Comparison of ENCODE assay signal across 15 cellular contexts in genomic region chr1:212450331-212450881, GRCh38. TPM values are rescaled to one million over a fixed set of nuclear protein-coding genes. Genes with fewer than 3 reads are reported as not detected.
DNase-seq lines count a peak whose midpoint lies in the region; ATAC-seq and TF ChIP-seq lines count a peak whose summit lies in the region.
"Had no signal": no experiment of that assay in that cellular context is flagged by ENCODE, and none has a peak within 500 bp of the region (broad histone marks: within the 10 kb centered on the region; RNA-seq: fewer than 3 reads in every experiment).

No MANE protein-coding gene starts in this region.

- H3K27me3 Mint-ChIP-seq in effector memory CD8-positive, alpha-beta T cell: no peaks in the 10 kb centered on the region
- H3K27me3 Mint-ChIP-seq: activated CD4-positive, alpha-beta T cell treated with anti-CD3 and anti-CD28 coated beads for 36 hours; CD4-positive, alpha-beta T cell; stimulated activated naive CD8-positive, alpha-beta T cell treated with anti-CD3 and anti-CD28 coated beads, Interleukin-15, Interleukin-2, amounts not matched to agents 100 ng/mL and 50 ng/mL, for 24 hours had no signal

- no peaks in the 10 kb centered on the region for H3K27me3 ChIP-seq in psoas muscle (ENCODE audit: insufficient read depth in 3 of 3, low read length in 2 of 3)
- H3K27me3 ChIP-seq in tibial nerve: no peaks in the 10 kb centered on the region

- peak overlapping the region; percentile 13 to 41 for H3K27ac Mint-ChIP-seq in effector memory CD8-positive, alpha-beta T cell
- H3K27ac Mint-ChIP-seq: activated CD4-positive, alpha-beta T cell treated with anti-CD3 and anti-CD28 coated beads for 36 hours; activated T-helper 1 cell treated with anti-CD3 and anti-CD28 coated beads, Interleukin-12 subunit alpha, Interleukin-12 subunit beta, Interleukin-2, Interleukin-4 antibody, amounts not matched to agents 30 ng/mL and 10 ng/mL and 1 ng/mL, durations not matched to agents 14 hours and 24 hours and 36 hours; CD4-positive, alpha-beta T cell; progenitor cell of endocrine pancreas; stimulated activated naive CD8-positive, alpha-beta T cell treated with anti-CD3 and anti-CD28 coated beads, Interleukin-15, Interleukin-2, amounts not matched to agents 100 ng/mL and 50 ng/mL, for 24 hours had no signal

- no peak for TF ChIP-seq POLR2A in tibial nerve (IDR thresholded peaks at IDR 0.05)

- no peaks in the 10 kb centered on the region for H3K9me3 Mint-ChIP-seq in effector memory CD8-positive, alpha-beta T cell
- H3K9me3 Mint-ChIP-seq: activated T-helper 1 cell treated with anti-CD3 and anti-CD28 coated beads, Interleukin-12 subunit alpha, Interleukin-12 subunit beta, Interleukin-2, Interleukin-4 antibody, amounts not matched to agents 30 ng/mL and 10 ng/mL and 1 ng/mL, durations not matched to agents 14 hours and 24 hours and 36 hours; CD4-positive, alpha-beta T cell; stimulated activated naive CD8-positive, alpha-beta T cell treated with anti-CD3 and anti-CD28 coated beads, Interleukin-15, Interleukin-2, amounts not matched to agents 100 ng/mL and 50 ng/mL, for 24 hours had no signal

- peak; percentile 51 for DNase-seq in DMS53 treated with DMSO at 0.1 percent for 48 hours (lab: John Stamatoyannopoulos, UW; ENCODE audit: unreplicated experiment)
- DNase-seq in NCI-H82 (lab: John Stamatoyannopoulos, UW): peak; percentile 91
- no peak for DNase-seq in effector memory CD8-positive, alpha-beta T cell
- peak; percentile 31 to 70 for DNase-seq in psoas muscle
- no peak for DNase-seq in tibial nerve (ENCODE audit: low spot score in 2 of 2)
- DNase-seq: activated CD4-positive, alpha-beta T cell treated with anti-CD3 and anti-CD28 coated beads for 36 hours; CD4-positive, alpha-beta T cell; mesendoderm; NCI-H1048; stimulated activated CD4-positive, alpha-beta T cell treated with anti-CD3 and anti-CD28 coated beads, Interleukin-4, amount 100 ng/mL, for 24 hours had no signal

- H3K36me3 ChIP-seq in psoas muscle (ENCODE audit: insufficient read depth in 1 of 2, low read depth in 1 of 2): peaks cover 0 to 10% of the 10 kb centered on the region in 2 donors
- H3K36me3 ChIP-seq in tibial nerve: peaks cover 0 to 35% (median 0%) of the 10 kb centered on the region in 3 donors

- TF ChIP-seq CTCF in psoas muscle (IDR thresholded peaks at IDR 0.05): no peak
- no peak for TF ChIP-seq CTCF in tibial nerve (IDR thresholded peaks at IDR 0.05)

- ATAC-seq in effector memory CD8-positive, alpha-beta T cell (replicated peaks): no peak
- ATAC-seq in psoas muscle (peak; percentile 85 to 88 (median 86)), GM19455 (IDR thresholded peaks at IDR 0.05; ENCODE audit: unreplicated experiment) (no peak), HG03139 (IDR thresholded peaks at IDR 0.05; ENCODE audit: unreplicated experiment) (no peak)
- ATAC-seq: activated CD4-positive, alpha-beta T cell treated with anti-CD3 and anti-CD28 coated beads for 36 hours had no signal

- H3K4me1 Mint-ChIP-seq in effector memory CD8-positive, alpha-beta T cell (ENCODE audit: low read depth in 2 of 2): peaks cover 0 to 2% of the 10 kb centered on the region in 2 donors
- H3K4me1 Mint-ChIP-seq: activated CD4-positive, alpha-beta T cell treated with anti-CD3 and anti-CD28 coated beads for 36 hours had no signal

- TF ChIP-seq EP300 in tibial nerve (IDR thresholded peaks at IDR 0.05): no peak

- H3K4me3 Mint-ChIP-seq in effector memory CD8-positive, alpha-beta T cell: no peak overlapping the region
- H3K4me3 Mint-ChIP-seq: activated CD4-positive, alpha-beta T cell treated with anti-CD3 and anti-CD28 coated beads for 36 hours; activated T-helper 1 cell treated with anti-CD3 and anti-CD28 coated beads, Interleukin-12 subunit alpha, Interleukin-12 subunit beta, Interleukin-2, Interleukin-4 antibody, amounts not matched to agents 30 ng/mL and 10 ng/mL and 1 ng/mL, durations not matched to agents 14 hours and 24 hours and 36 hours; CD4-positive, alpha-beta T cell; stimulated activated naive CD8-positive, alpha-beta T cell treated with anti-CD3 and anti-CD28 coated beads, Interleukin-15, Interleukin-2, amounts not matched to agents 100 ng/mL and 50 ng/mL, for 24 hours had no signal

- H3K27ac ChIP-seq in psoas muscle: peak overlapping the region; percentile 60
- no peak overlapping the region for H3K27ac ChIP-seq in tibial nerve

- peaks cover 10% of the 10 kb centered on the region for H3K36me3 Mint-ChIP-seq in effector memory CD8-positive, alpha-beta T cell (ENCODE audit: insufficient read depth)

- intact Hi-C loops in psoas muscle (cut with DNase I): loop anchor here (5.0 to 10.0 kb wide), 4 partner anchors 83 to 773 kb away; partner anchors contain the start of gene NEK2 (in 1 of the 2)

- WGBS in psoas muscle, 3 donors: 20 to 38% (median 20%) methylated on average over 4 of the region's 4 CpGs
- WGBS in tibial nerve, 2 donors: 71 to 73% methylated on average over 4 of the region's 4 CpGs

- H3K4me3 ChIP-seq in psoas muscle (no peak overlapping the region), tibial nerve (no peak overlapping the region)

- no peaks in the 10 kb centered on the region for H3K9me3 ChIP-seq in psoas muscle
- no peaks in the 10 kb centered on the region for H3K9me3 ChIP-seq in tibial nerve

- H3K4me1 ChIP-seq in psoas muscle (peaks cover 10% of the 10 kb centered on the region), tibial nerve (peaks cover 0 to 13% (median under 1%) of the 10 kb centered on the region in 4 donors)

RNA-seq across cellular contexts. Expression of gene NENF, which starts 17.7 kb away (rescaled TPM):
- 10 to 100 TPM; 60.6 to 74.9 (median 66.7) TPM for total RNA-seq in psoas muscle
- polyA plus RNA-seq in psoas muscle: 10 to 100 TPM; 59.3 to 72.0 (median 60.1) TPM
- 100 to 1,000 TPM; 164 to 211 (median 164) TPM for total RNA-seq in tibial nerve

RNA-seq across cellular contexts. Expression of gene PACC1, which starts 35.7 kb away (rescaled TPM):
- total RNA-seq in psoas muscle (1 to 10 TPM; 1.1 to 2.3 (median 1.9) TPM), tibial nerve (10 to 100 TPM in 2 of 4 donors, 1 to 10 TPM in 2; 3.3 to 33.2 (median 11.4) TPM)
- polyA plus RNA-seq in psoas muscle: 1 to 10 TPM; 2.8 to 5.6 (median 3.3) TPM

Comparison
In these comparisons a context has a peak if more than half of its experiments do, and no peak if none do; other contexts are left out.
1. DNase-seq: peak in DMS53 treated with DMSO at 0.1 percent for 48 hours (single experiment), NCI-H82 (single experiment) and psoas muscle (2 of 2); none in effector memory CD8-positive, alpha-beta T cell (0 of 3) and tibial nerve (0 of 2).
2. ATAC-seq: peak in psoas muscle (4 of 4); none in effector memory CD8-positive, alpha-beta T cell (single experiment), GM19455 (single experiment) and HG03139 (single experiment).